ENCODE assay signal across 15 cellular contexts in genomic region chr22:23898006-23898974, GRCh38. TPM values are rescaled to one million over a fixed set of nuclear protein-coding genes. Genes with fewer than 3 reads are reported as not detected.
DNase-seq lines count a peak whose midpoint lies in the region; ATAC-seq and TF ChIP-seq lines count a peak whose summit lies in the region.
"Had no signal": no experiment of that assay in that cellular context is flagged by ENCODE, and none has a peak within 500 bp of the region (broad histone marks: within the 10 kb centered on the region; RNA-seq: fewer than 3 reads in every experiment).

No MANE protein-coding gene starts in this region.

- H3K9me3 ChIP-seq in NT2/D1 (ENCODE audit: insufficient read depth, low read length), result 0 out of 2 replicates have a peak, but pooled peaks cover 4% of the 10 kb centered on the region
- H3K9me3 ChIP-seq: spleen had no signal

- H3K4me1 ChIP-seq in NT2/D1 (ENCODE audit: insufficient read depth, insufficient read length), result peaks cover 14% of the 10 kb centered on the region

- peak overlapping the region; percentile 4 for H3K9ac ChIP-seq in NT2/D1 (ENCODE audit: insufficient read length, low read depth)
- H3K9ac ChIP-seq: BLaER1 treated with 17β-estradiol and CSF1 and Interleukin-3, amounts not matched to agents 10 nM and 100 nM; KMS-11 had no signal

- TF ChIP-seq CTCF in brain (conservative IDR thresholded peaks at IDR 0.05), result no peak
- TF ChIP-seq CTCF in GM13977 (IDR thresholded peaks at IDR 0.05; ENCODE audit: extremely low read depth, insufficient read depth, missing control alignments), result no peak

- in situ Hi-C loops in GM13977 (cut with MboI; ENCODE audit: low pct_unique_long_range_greater_than_20kb, low sequenced_read_pairs, unreplicated experiment), result no loop called here

- H3K27me3 Mint-ChIP-seq in activated T-cell treated with anti-CD3 and anti-CD28 coated beads, Interleukin-2, amount 50 U/mL, for 4 hours (ENCODE audit: low read depth), result no peaks in the 10 kb centered on the region
- peaks cover 8% of the 10 kb centered on the region for H3K27me3 Mint-ChIP-seq in brain
- H3K27me3 Mint-ChIP-seq: activated naive CD4-positive, alpha-beta T cell treated with anti-CD3 and anti-CD28 coated beads, Interleukin-2, amount 50 U/mL, for 24 hours had no signal

- no peak for ATAC-seq in activated T-cell treated with anti-CD3 and anti-CD28 coated beads, Interleukin-2, amount 50 U/mL, for 4 hours
- no peak for ATAC-seq in HG02571 (IDR thresholded peaks at IDR 0.05; ENCODE audit: unreplicated experiment)
- ATAC-seq: activated CD4-positive, CD25-positive, alpha-beta regulatory T cell treated with anti-CD3 and anti-CD28 coated beads, Interleukin-2, amount 50 U/mL, for 24 hours had no signal

- no peaks in the 10 kb centered on the region for H3K9me3 Mint-ChIP-seq in activated T-cell treated with anti-CD3 and anti-CD28 coated beads, Interleukin-2, amount 50 U/mL, for 4 hours
- no peaks in the 10 kb centered on the region for H3K9me3 Mint-ChIP-seq in brain
- H3K9me3 Mint-ChIP-seq: activated naive CD4-positive, alpha-beta T cell treated with anti-CD3 and anti-CD28 coated beads, Interleukin-2, amount 50 U/mL, for 24 hours had no signal

- no peak overlapping the region for H3K4me3 Mint-ChIP-seq in activated T-cell treated with anti-CD3 and anti-CD28 coated beads, Interleukin-2, amount 50 U/mL, for 4 hours
- peak overlapping the region in 4 of 5 experiments; percentile 30 to 92 (median 36) for H3K4me3 Mint-ChIP-seq in brain
- H3K4me3 Mint-ChIP-seq: activated naive CD4-positive, alpha-beta T cell treated with anti-CD3 and anti-CD28 coated beads, Interleukin-2, amount 50 U/mL, for 24 hours had no signal

- peaks cover 25% of the 10 kb centered on the region for H3K36me3 Mint-ChIP-seq in activated T-cell treated with anti-CD3 and anti-CD28 coated beads, Interleukin-2, amount 50 U/mL, for 4 hours (ENCODE audit: insufficient read depth)
- peaks cover 47% of the 10 kb centered on the region for H3K36me3 Mint-ChIP-seq in brain

- H3K27me3 ChIP-seq in NT2/D1 (ENCODE audit: insufficient read depth, insufficient read length), result no peaks in the 10 kb centered on the region
- H3K27me3 ChIP-seq: BLaER1 treated with 17β-estradiol and CSF1 and Interleukin-3, amounts not matched to agents 10 nM and 100 nM; spleen had no signal

- H3K27ac Mint-ChIP-seq in brain, result peak overlapping the region; percentile 2 to 93 (median 72)
- H3K27ac Mint-ChIP-seq: activated naive CD4-positive, alpha-beta T cell treated with anti-CD3 and anti-CD28 coated beads, Interleukin-2, amount 50 U/mL, for 24 hours had no signal

- DNase-seq in activated T-cell treated with anti-CD3 and anti-CD28 coated beads, Interleukin-2, amount 50 U/mL, for 48 hours, result peak; percentile 26 to 27
- DNase-seq in activated T-cell treated with anti-CD3 and anti-CD28 coated beads, Interleukin-2, amount 50 U/mL, for 4 hours, result no peak
- no peak for DNase-seq in NT2/D1 (ENCODE audit: low read depth, low spot score)
- DNase-seq in pons (ENCODE audit: low spot score), result peak; percentile 75
- no peak for DNase-seq in GM13977 (ENCODE audit: low spot score)
- no peak for DNase-seq in NCI-H187 (lab: John Stamatoyannopoulos, UW)
- DNase-seq: kidney, spleen had no signal

- H3K36me3 ChIP-seq in NT2/D1 (ENCODE audit: insufficient read depth, insufficient read length, low read length), result peaks cover 26% of the 10 kb centered on the region

- H3K4me1 Mint-ChIP-seq in activated T-cell treated with anti-CD3 and anti-CD28 coated beads, Interleukin-2, amount 50 U/mL, for 4 hours (ENCODE audit: low read depth), result peaks cover 16% of the 10 kb centered on the region
- peaks cover 53% of the 10 kb centered on the region for H3K4me1 Mint-ChIP-seq in brain

- H3K4me3 ChIP-seq in NT2/D1 (ENCODE audit: insufficient read length, low read depth), result no peak overlapping the region
- H3K4me3 ChIP-seq: BLaER1 treated with 17β-estradiol and CSF1 and Interleukin-3, amounts not matched to agents 10 nM and 100 nM; coronary artery; spleen had no signal

RNA-seq across cellular contexts. Expression of gene MIF, which starts 4.1 kb away (rescaled TPM):
- total RNA-seq in activated T-cell treated with anti-CD3 and anti-CD28 coated beads, Interleukin-2, amount 50 U/mL, for 4 hours, result 1,000 to 10,000 TPM; 1,069 to 1,172 (median 1,160) TPM
- 583 TPM for polyA plus RNA-seq in brain (ENCODE audit: insufficient read depth, low read depth, low replicate concordance)

RNA-seq across cellular contexts. Expression of gene SLC2A11, which starts 40.6 kb away (rescaled TPM):
- total RNA-seq in activated T-cell treated with anti-CD3 and anti-CD28 coated beads, Interleukin-2, amount 50 U/mL, for 4 hours, result 1 to 10 TPM; 2.0 to 3.3 (median 2.4) TPM
- 21.1 TPM for polyA plus RNA-seq in brain (ENCODE audit: insufficient read depth, low read depth, low replicate concordance)

RNA-seq across cellular contexts. Expression of gene DERL3, which starts 59.5 kb away (rescaled TPM):
- total RNA-seq in activated T-cell treated with anti-CD3 and anti-CD28 coated beads, Interleukin-2, amount 50 U/mL, for 4 hours, result 1 to 10 TPM; 5.7 to 7.1 (median 6.9) TPM
- 3.1 TPM for polyA plus RNA-seq in brain (ENCODE audit: insufficient read depth, low read depth, low replicate concordance)

Comparison
In these comparisons a context has a peak if more than half of its experiments do, and no peak if none do; other contexts are left out.
1. DNase-seq: peak in activated T-cell treated with anti-CD3 and anti-CD28 coated beads, Interleukin-2, amount 50 U/mL, for 48 hours (2 of 2) and pons (single experiment); none in activated T-cell treated with anti-CD3 and anti-CD28 coated beads, Interleukin-2, amount 50 U/mL, for 4 hours (single experiment), NT2/D1 (single experiment), GM13977 (single experiment) and NCI-H187 (0 of 2).